ENCODE assay signal across 22 cellular contexts in the genomic region with DNA sequence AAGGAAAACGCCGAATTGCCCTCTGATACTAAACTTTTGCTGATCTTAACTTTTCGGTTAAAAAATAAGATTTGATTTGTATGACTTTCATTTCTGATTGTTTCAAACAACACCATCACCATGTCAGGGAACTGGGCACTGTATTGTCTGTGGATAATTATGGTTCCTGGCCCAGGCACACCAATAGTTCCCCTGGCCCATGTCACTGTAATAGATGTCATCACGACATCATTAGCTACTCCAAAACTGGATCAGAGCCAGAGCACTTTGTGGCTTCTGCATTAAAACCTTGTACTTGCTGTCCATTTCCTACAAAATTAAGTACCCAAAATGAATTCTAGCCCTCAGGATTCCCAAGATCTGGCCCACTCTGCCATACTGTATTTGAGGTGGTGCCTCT.
"Had no signal": no experiment of that assay in that cellular context is flagged by ENCODE, and none has a peak within 500 bp of the region (broad histone marks: within the 10 kb centered on the region; RNA-seq: fewer than 3 reads in every experiment).

No MANE protein-coding gene starts in this region.

- H3K27ac Mint-ChIP-seq: naive thymus-derived CD4-positive, alpha-beta T cell; stimulated activated naive B cell treated with anti-CD40 and anti-IgM and Interleukin-4, amounts not matched to agents 10 μg/mL and 1 μg/mL and 100 μg/mL, for 72 hours had no signal

- H3K4me1 ChIP-seq: sigmoid colon, testis, tibial nerve, upper lobe of right lung, vagina had no signal

- H3K4me3 ChIP-seq: esophagus squamous epithelium, heart left ventricle, lung, sigmoid colon, skin epidermis, testis, tibial nerve, upper lobe of right lung, vagina had no signal

- H3K4me1 Mint-ChIP-seq: naive thymus-derived CD4-positive, alpha-beta T cell; stimulated activated naive B cell treated with anti-CD40 and anti-IgM and Interleukin-4, amounts not matched to agents 10 μg/mL and 1 μg/mL and 100 μg/mL, for 72 hours; stimulated activated naive CD8-positive, alpha-beta T cell treated with anti-CD3 and anti-CD28 coated beads, Interleukin-15, amount 100 ng/mL, for 72 hours had no signal

- H3K9me3 Mint-ChIP-seq: naive thymus-derived CD4-positive, alpha-beta T cell; stimulated activated naive B cell treated with anti-CD40 and anti-IgM and Interleukin-4, amounts not matched to agents 10 μg/mL and 1 μg/mL and 100 μg/mL, for 72 hours; stimulated activated naive CD8-positive, alpha-beta T cell treated with anti-CD3 and anti-CD28 coated beads, Interleukin-15, amount 100 ng/mL, for 72 hours had no signal

- H3K36me3 Mint-ChIP-seq: stimulated activated naive B cell treated with anti-CD40 and anti-IgM and Interleukin-4, amounts not matched to agents 10 μg/mL and 1 μg/mL and 100 μg/mL, for 72 hours had no signal

- H3K9me3 ChIP-seq: esophagus squamous epithelium, heart left ventricle, neutrophil, sigmoid colon, testis, tibial nerve, upper lobe of right lung, vagina had no signal

- DNase-seq: dermis blood vessel endothelial cell; esophagus squamous epithelium; foreskin melanocyte; heart left ventricle; hippocampal formation; left colon; left ventricle myocardium superior; mesenchymal stem cell; naive thymus-derived CD4-positive, alpha-beta T cell; posterior cingulate gyrus; stimulated activated CD4-positive, alpha-beta T cell treated with anti-CD3 and anti-CD28 coated beads, Interleukin-2, amount 100 ng/mL, for 24 hours; stimulated activated CD4-positive, alpha-beta T cell treated with anti-CD3 and anti-CD28 coated beads, Interleukin-4, amount 100 ng/mL, for 4 hours; stimulated activated naive B cell treated with anti-CD40 and anti-IgM and Interleukin-4, amounts not matched to agents 10 μg/mL and 1 μg/mL and 100 μg/mL, for 72 hours; stimulated activated naive CD8-positive, alpha-beta T cell treated with anti-CD3 and anti-CD28 coated beads, Interleukin-15, amount 100 ng/mL, for 72 hours; testis; upper lobe of right lung had no signal

- ATAC-seq: heart left ventricle; left colon; left ventricle myocardium superior; naive thymus-derived CD4-positive, alpha-beta T cell; stimulated activated naive B cell treated with anti-CD40 and anti-IgM and Interleukin-4, amounts not matched to agents 10 μg/mL and 1 μg/mL and 100 μg/mL, for 72 hours; stimulated activated naive CD8-positive, alpha-beta T cell treated with anti-CD3 and anti-CD28 coated beads, Interleukin-15, amount 100 ng/mL, for 72 hours; upper lobe of right lung had no signal

- H3K4me3 Mint-ChIP-seq: naive thymus-derived CD4-positive, alpha-beta T cell; stimulated activated naive B cell treated with anti-CD40 and anti-IgM and Interleukin-4, amounts not matched to agents 10 μg/mL and 1 μg/mL and 100 μg/mL, for 72 hours; stimulated activated naive CD8-positive, alpha-beta T cell treated with anti-CD3 and anti-CD28 coated beads, Interleukin-15, amount 100 ng/mL, for 72 hours had no signal

- H3K27ac ChIP-seq: esophagus squamous epithelium, heart left ventricle, neutrophil, sigmoid colon, skin epidermis, testis, tibial nerve, upper lobe of right lung, vagina had no signal

- H3K36me3 ChIP-seq: heart left ventricle, neutrophil, sigmoid colon, tibial nerve, upper lobe of right lung, vagina had no signal
